2 cellular contexts compared by ENCODE assay signal in the genomic region with DNA sequence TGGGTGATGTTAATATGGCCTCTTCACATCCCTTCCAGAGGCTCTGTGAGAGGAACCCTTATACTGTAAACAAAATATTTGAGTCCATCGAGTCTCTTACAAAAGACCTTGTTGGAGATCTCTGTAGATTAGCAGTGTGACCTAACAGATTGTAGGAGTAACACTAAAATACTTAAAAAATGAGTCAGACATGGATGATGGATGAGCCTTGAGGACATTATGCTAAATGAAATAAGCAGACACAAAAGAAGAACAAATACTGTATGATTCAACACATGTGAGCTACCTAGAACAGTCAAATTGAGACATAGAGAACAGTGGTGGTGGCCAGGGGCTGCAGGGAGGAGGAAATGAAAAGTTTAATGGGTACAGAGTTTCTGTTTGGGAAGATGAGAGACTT.
TF ChIP-seq lines count a peak whose summit lies in the region.

No MANE protein-coding gene starts in this region.

TF ChIP-seq in A549, 52 proteins besides CTCF, POLR2A, EP300 and RAD21 (continued from another document):
- TF ChIP-seq FOSL2 (IDR thresholded peaks at IDR 0.05) (peak; percentile 38; the same call in 1 of the 2 replicates), FOSL2 (CRISPR knock-in tag; IDR thresholded peaks at IDR 0.05) (peak; percentile 73), MAZ (IDR thresholded peaks at IDR 0.05; ENCODE audit: borderline replicate concordance, low read depth, low read length) (no peak), NR3C1 (IDR thresholded peaks at IDR 0.05) (no peak), POLR2AphosphoS2 (conservative IDR thresholded peaks at IDR 0.05; ENCODE audit: low read length) (no peak), GATA3 (IDR thresholded peaks at IDR 0.05; ENCODE audit: borderline replicate concordance) (no peak; the same call in 1 of the 2 replicates)
- TF ChIP-seq, protein P1, sequence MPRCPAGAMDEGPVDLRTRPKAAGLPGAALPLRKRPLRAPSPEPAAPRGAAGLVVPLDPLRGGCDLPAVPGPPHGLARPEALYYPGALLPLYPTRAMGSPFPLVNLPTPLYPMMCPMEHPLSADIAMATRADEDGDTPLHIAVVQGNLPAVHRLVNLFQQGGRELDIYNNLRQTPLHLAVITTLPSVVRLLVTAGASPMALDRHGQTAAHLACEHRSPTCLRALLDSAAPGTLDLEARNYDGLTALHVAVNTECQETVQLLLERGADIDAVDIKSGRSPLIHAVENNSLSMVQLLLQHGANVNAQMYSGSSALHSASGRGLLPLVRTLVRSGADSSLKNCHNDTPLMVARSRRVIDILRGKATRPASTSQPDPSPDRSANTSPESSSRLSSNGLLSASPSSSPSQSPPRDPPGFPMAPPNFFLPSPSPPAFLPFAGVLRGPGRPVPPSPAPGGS (IDR thresholded peaks at IDR 0.05): no peak
- TF ChIP-seq, protein P2, sequence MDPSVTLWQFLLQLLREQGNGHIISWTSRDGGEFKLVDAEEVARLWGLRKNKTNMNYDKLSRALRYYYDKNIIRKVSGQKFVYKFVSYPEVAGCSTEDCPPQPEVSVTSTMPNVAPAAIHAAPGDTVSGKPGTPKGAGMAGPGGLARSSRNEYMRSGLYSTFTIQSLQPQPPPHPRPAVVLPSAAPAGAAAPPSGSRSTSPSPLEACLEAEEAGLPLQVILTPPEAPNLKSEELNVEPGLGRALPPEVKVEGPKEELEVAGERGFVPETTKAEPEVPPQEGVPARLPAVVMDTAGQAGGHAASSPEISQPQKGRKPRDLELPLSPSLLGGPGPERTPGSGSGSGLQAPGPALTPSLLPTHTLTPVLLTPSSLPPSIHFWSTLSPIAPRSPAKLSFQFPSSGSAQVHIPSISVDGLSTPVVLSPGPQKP (IDR thresholded peaks at IDR 0.05; ENCODE audit: low read depth, low read length): no peak

TF ChIP-seq in SK-N-SH, 30 proteins besides CTCF, POLR2A, EP300 and RAD21 (continued from another document):
- TF ChIP-seq, protein P3, sequence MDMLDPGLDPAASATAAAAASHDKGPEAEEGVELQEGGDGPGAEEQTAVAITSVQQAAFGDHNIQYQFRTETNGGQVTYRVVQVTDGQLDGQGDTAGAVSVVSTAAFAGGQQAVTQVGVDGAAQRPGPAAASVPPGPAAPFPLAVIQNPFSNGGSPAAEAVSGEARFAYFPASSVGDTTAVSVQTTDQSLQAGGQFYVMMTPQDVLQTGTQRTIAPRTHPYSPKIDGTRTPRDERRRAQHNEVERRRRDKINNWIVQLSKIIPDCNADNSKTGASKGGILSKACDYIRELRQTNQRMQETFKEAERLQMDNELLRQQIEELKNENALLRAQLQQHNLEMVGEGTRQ (IDR thresholded peaks at IDR 0.05; ENCODE audit: borderline replicate concordance, low read depth, low read length): no peak
- peak; percentile 63 for TF ChIP-seq JUND (IDR thresholded peaks at IDR 0.05)
- TF ChIP-seq RFX5 (IDR thresholded peaks at IDR 0.05; ENCODE audit: low read length): no peak
- TF ChIP-seq, protein P4, sequence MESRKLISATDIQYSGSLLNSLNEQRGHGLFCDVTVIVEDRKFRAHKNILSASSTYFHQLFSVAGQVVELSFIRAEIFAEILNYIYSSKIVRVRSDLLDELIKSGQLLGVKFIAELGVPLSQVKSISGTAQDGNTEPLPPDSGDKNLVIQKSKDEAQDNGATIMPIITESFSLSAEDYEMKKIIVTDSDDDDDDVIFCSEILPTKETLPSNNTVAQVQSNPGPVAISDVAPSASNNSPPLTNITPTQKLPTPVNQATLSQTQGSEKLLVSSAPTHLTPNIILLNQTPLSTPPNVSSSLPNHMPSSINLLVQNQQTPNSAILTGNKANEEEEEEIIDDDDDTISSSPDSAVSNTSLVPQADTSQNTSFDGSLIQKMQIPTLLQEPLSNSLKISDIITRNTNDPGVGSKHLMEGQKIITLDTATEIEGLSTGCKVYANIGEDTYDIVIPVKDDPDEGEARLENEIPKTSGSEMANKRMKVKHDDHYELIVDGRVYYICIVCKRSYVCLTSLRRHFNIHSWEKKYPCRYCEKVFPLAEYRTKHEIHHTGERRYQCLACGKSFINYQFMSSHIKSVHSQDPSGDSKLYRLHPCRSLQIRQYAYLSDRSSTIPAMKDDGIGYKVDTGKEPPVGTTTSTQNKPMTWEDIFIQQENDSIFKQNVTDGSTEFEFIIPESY (IDR thresholded peaks at IDR 0.05; ENCODE audit: borderline replicate concordance, low read depth): no peak
- TF ChIP-seq FOXJ3 (CRISPR knock-in tag; IDR thresholded peaks at IDR 0.05): no peak
- no peak for TF ChIP-seq CHD2 (IDR thresholded peaks at IDR 0.05; ENCODE audit: low read length, partially characterized antibody)
- TF ChIP-seq, protein P5, sequence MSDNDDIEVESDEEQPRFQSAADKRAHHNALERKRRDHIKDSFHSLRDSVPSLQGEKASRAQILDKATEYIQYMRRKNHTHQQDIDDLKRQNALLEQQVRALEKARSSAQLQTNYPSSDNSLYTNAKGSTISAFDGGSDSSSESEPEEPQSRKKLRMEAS (IDR thresholded peaks at IDR 0.05; ENCODE audit: low read depth): no peak
- TF ChIP-seq, protein P6, sequence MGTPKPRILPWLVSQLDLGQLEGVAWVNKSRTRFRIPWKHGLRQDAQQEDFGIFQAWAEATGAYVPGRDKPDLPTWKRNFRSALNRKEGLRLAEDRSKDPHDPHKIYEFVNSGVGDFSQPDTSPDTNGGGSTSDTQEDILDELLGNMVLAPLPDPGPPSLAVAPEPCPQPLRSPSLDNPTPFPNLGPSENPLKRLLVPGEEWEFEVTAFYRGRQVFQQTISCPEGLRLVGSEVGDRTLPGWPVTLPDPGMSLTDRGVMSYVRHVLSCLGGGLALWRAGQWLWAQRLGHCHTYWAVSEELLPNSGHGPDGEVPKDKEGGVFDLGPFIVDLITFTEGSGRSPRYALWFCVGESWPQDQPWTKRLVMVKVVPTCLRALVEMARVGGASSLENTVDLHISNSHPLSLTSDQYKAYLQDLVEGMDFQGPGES (IDR thresholded peaks at IDR 0.05; ENCODE audit: low read depth, low read length): no peak
- no peak for TF ChIP-seq GATA2 (CRISPR knock-in tag; IDR thresholded peaks at IDR 0.05)
- no peak for TF ChIP-seq RXRA (IDR thresholded peaks at IDR 0.05; ENCODE audit: borderline replicate concordance, low read depth)
- no peak for TF ChIP-seq RCOR1 (IDR thresholded peaks at IDR 0.05; ENCODE audit: low read length)
- no peak for TF ChIP-seq NFIC (IDR thresholded peaks at IDR 0.05; ENCODE audit: borderline replicate concordance)
- TF ChIP-seq, protein P7, sequence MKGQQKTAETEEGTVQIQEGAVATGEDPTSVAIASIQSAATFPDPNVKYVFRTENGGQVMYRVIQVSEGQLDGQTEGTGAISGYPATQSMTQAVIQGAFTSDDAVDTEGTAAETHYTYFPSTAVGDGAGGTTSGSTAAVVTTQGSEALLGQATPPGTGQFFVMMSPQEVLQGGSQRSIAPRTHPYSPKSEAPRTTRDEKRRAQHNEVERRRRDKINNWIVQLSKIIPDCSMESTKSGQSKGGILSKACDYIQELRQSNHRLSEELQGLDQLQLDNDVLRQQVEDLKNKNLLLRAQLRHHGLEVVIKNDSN (IDR thresholded peaks at IDR 0.05; ENCODE audit: borderline replicate concordance, low read depth): no peak
- no peak for TF ChIP-seq NRF1 (IDR thresholded peaks at IDR 0.05; ENCODE audit: low read depth, low read length)
- no peak for TF ChIP-seq SMC3 (IDR thresholded peaks at IDR 0.05; ENCODE audit: low read depth, low read length)
- no peak for TF ChIP-seq SIN3A (IDR thresholded peaks at IDR 0.05; ENCODE audit: borderline replicate concordance, low read depth, low read length)
- no peak for TF ChIP-seq EZH2phosphoT487 (IDR thresholded peaks at IDR 0.05; ENCODE audit: borderline replicate concordance, low read depth)
- TF ChIP-seq MXI1 (IDR thresholded peaks at IDR 0.05; ENCODE audit: low read depth, low read length): no peak
- TF ChIP-seq FOSL2 (IDR thresholded peaks at IDR 0.05; ENCODE audit: borderline replicate concordance, low read depth): peak; percentile 63; the same call in 1 of the 2 replicates
- TF ChIP-seq YY1 (IDR thresholded peaks at IDR 0.05; ENCODE audit: low read depth): no peak
- no peak for TF ChIP-seq POLR2AphosphoS5 (IDR thresholded peaks at IDR 0.05; ENCODE audit: low read depth, low read length)
- TF ChIP-seq, protein P8, sequence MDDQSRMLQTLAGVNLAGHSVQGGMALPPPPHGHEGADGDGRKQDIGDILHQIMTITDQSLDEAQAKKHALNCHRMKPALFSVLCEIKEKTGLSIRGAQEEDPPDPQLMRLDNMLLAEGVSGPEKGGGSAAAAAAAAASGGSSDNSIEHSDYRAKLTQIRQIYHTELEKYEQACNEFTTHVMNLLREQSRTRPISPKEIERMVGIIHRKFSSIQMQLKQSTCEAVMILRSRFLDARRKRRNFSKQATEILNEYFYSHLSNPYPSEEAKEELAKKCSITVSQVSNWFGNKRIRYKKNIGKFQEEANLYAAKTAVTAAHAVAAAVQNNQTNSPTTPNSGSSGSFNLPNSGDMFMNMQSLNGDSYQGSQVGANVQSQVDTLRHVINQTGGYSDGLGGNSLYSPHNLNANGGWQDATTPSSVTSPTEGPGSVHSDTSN (IDR thresholded peaks at IDR 0.05): peak; percentile 81
